Comparison of ENCODE assay signal across 13 cellular contexts in genomic region chr21:26587621-26588260, GRCh38. TPM values are rescaled to one million over a fixed set of nuclear protein-coding genes. Genes with fewer than 3 reads are reported as not detected.
DNase-seq lines count a peak whose midpoint lies in the region; TF ChIP-seq lines count a peak whose summit lies in the region.
"Had no signal": no experiment of that assay in that cellular context is flagged by ENCODE, and none has a peak within 500 bp of the region (broad histone marks: within the 10 kb centered on the region; RNA-seq: fewer than 3 reads in every experiment).

No MANE protein-coding gene starts in this region.

- H3K4me1 ChIP-seq in SK-N-SH (ENCODE audit: control insufficient read depth in 1 of 2, insufficient read depth in 2 of 2, low read depth in 1 of 2, low read length in 1 of 2): peaks cover 0 to 7% of the 10 kb centered on the region in 2 experiments; a peak in 2 of 4 replicates

- TF ChIP-seq CTCF in SK-N-SH (IDR thresholded peaks at IDR 0.05): no peak
- no peak for TF ChIP-seq CTCF in fibroblast of villous mesenchyme (IDR thresholded peaks at IDR 0.05; ENCODE audit: insufficient read depth, low read depth, low read length)
- TF ChIP-seq CTCF in retinal pigment epithelial cell (conservative IDR thresholded peaks at IDR 0.05; ENCODE audit: low read depth, low read length): no peak

- peak overlapping the region in 1 of 2 experiments; percentile 89; a peak in 2 of 4 replicates for H3K27ac ChIP-seq in SK-N-SH (ENCODE audit: low read depth in 2 of 2, low read length in 1 of 2)

- H3K9me2 ChIP-seq in SK-N-SH: no peaks in the 10 kb centered on the region

- H4K20me1 ChIP-seq in SK-N-SH (ENCODE audit: insufficient read depth): no peaks in the 10 kb centered on the region

- H3K79me2 ChIP-seq in SK-N-SH (ENCODE audit: insufficient read depth): no peaks in the 10 kb centered on the region

- 0 out of 2 replicates have a peak, but pooled peaks have one; percentile 14 for TF ChIP-seq RAD21 in SK-N-SH (IDR thresholded peaks at IDR 0.05; ENCODE audit: low read length)

- 4% methylated on average over 11 of the region's 11 CpGs for WGBS in SK-N-SH (ENCODE audit: low lambda C conversion rate)

- H3K4me2 ChIP-seq in SK-N-SH: peak overlapping the region; percentile 39; the same call in 1 of the 2 replicates

- no peaks in the 10 kb centered on the region for H3F3A ChIP-seq in SK-N-SH (replicated peaks; ENCODE audit: insufficient read depth)

- H3K4me3 ChIP-seq in SK-N-SH (ENCODE audit: low read depth in 2 of 2, low read length in 1 of 2) (peak overlapping the region; percentile 2 to 24; a peak in 3 of 4 replicates), fibroblast of villous mesenchyme (ENCODE audit: low read depth, low read length) (peak overlapping the region; percentile 32), retinal pigment epithelial cell (ENCODE audit: low read length) (no peak overlapping the region)

- no peak overlapping the region for H2AFZ ChIP-seq in SK-N-SH (ENCODE audit: low read depth)

- POLR2A ChIA-PET in SK-N-SH (lab: Yijun Ruan, JAX): interaction anchor here (1.6 kb wide), 1 partner anchor 33 kb away, joined by 5 read pairs; no protein-coding TSS in a partner anchor

- H3K9ac ChIP-seq in SK-N-SH: no peak overlapping the region

- H3K36me3 ChIP-seq in SK-N-SH (replicated peaks in 1 of 2; ENCODE audit: control insufficient read depth in 1 of 2, insufficient read depth in 2 of 2, low read length in 1 of 2): no peaks in the 10 kb centered on the region

- TF ChIP-seq EP300 in SK-N-SH (IDR thresholded peaks at IDR 0.05; ENCODE audit: borderline replicate concordance in 1 of 2, low read depth in 1 of 2, low read length in 1 of 2): peak; percentile 60 to 91; a peak in 3 of 4 replicates

- CTCF ChIA-PET in SK-N-SH (lab: Yijun Ruan, JAX): interaction anchor here (1.3 to 1.4 kb wide), 2 partner anchors 417 to 420 kb away, joined by 3 read pairs; partner anchors contain the start of gene APP

- H3K27me3 ChIP-seq in SK-N-SH (ENCODE audit: insufficient read depth): no peaks in the 10 kb centered on the region

- H3K9me3 ChIP-seq in SK-N-SH: no peaks in the 10 kb centered on the region

- DNase-seq in GM04504 (ENCODE audit: low read depth) (peak; percentile 29), SK-N-SH (peak; percentile 47), fibroblast of villous mesenchyme (ENCODE audit: low read depth) (peak; percentile 67), retinal pigment epithelial cell (ENCODE audit: low read depth) (peak; percentile 18), NCI-H1105 (lab: John Stamatoyannopoulos, UW) (no peak), NCI-H146 (lab: John Stamatoyannopoulos, UW) (no peak), anterior cingulate cortex (lab: John Stamatoyannopoulos, UW) (no peak), putamen (ENCODE audit: low spot score) (no peak)
- DNase-seq: activated CD4-positive, alpha-beta T cell treated with anti-CD3 and anti-CD28 coated beads, Interleukin-2, amount 50 U/mL, for 1 hour; DMS79; H7; NCI-H1694 treated with DMSO at 0.1 percent for 48 hours; stimulated activated naive CD4-positive, alpha-beta T cell had no signal

TF ChIP-seq in SK-N-SH, 30 proteins besides CTCF, POLR2A, EP300 and RAD21 (continues in another document):
- 0 out of 2 replicates have a peak, but pooled peaks have one; percentile 2 for TF ChIP-seq SMC3 (IDR thresholded peaks at IDR 0.05; ENCODE audit: low read depth, low read length)
- peak; percentile 52 for TF ChIP-seq CHD2 (IDR thresholded peaks at IDR 0.05; ENCODE audit: low read length, partially characterized antibody)
- TF ChIP-seq RCOR1 (IDR thresholded peaks at IDR 0.05; ENCODE audit: low read length): 0 out of 2 replicates have a peak, but pooled peaks have one; percentile 61
- TF ChIP-seq SIN3A (IDR thresholded peaks at IDR 0.05; ENCODE audit: borderline replicate concordance, low read depth, low read length): no peak
- TF ChIP-seq, protein P1, sequence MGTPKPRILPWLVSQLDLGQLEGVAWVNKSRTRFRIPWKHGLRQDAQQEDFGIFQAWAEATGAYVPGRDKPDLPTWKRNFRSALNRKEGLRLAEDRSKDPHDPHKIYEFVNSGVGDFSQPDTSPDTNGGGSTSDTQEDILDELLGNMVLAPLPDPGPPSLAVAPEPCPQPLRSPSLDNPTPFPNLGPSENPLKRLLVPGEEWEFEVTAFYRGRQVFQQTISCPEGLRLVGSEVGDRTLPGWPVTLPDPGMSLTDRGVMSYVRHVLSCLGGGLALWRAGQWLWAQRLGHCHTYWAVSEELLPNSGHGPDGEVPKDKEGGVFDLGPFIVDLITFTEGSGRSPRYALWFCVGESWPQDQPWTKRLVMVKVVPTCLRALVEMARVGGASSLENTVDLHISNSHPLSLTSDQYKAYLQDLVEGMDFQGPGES (IDR thresholded peaks at IDR 0.05; ENCODE audit: low read depth, low read length): no peak
- TF ChIP-seq REST (IDR thresholded peaks at IDR 0.05; ENCODE audit: low read depth, low read length): no peak
- TF ChIP-seq GABPA (IDR thresholded peaks at IDR 0.05; ENCODE audit: low read depth): no peak
- TF ChIP-seq FOSL2 (IDR thresholded peaks at IDR 0.05; ENCODE audit: borderline replicate concordance, low read depth): peak; percentile 67
- no peak for TF ChIP-seq EZH2phosphoT487 (IDR thresholded peaks at IDR 0.05; ENCODE audit: borderline replicate concordance, low read depth)
- no peak; the same call in 1 of the 2 replicates for TF ChIP-seq MXI1 (IDR thresholded peaks at IDR 0.05; ENCODE audit: low read depth, low read length)
- no peak; the same call in 1 of the 2 replicates for TF ChIP-seq RFX5 (IDR thresholded peaks at IDR 0.05; ENCODE audit: low read length)
- TF ChIP-seq NFIC (IDR thresholded peaks at IDR 0.05; ENCODE audit: borderline replicate concordance): peak; percentile 41; the same call in 1 of the 2 replicates
- peak; percentile 75 for TF ChIP-seq POLR2AphosphoS5 (IDR thresholded peaks at IDR 0.05; ENCODE audit: low read depth, low read length)
- no peak for TF ChIP-seq ELF1 (IDR thresholded peaks at IDR 0.05)
- peak; percentile 87 for TF ChIP-seq JUND (IDR thresholded peaks at IDR 0.05)
- no peak for TF ChIP-seq YY1 (IDR thresholded peaks at IDR 0.05; ENCODE audit: low read depth)
- TF ChIP-seq USF2 (IDR thresholded peaks at IDR 0.05; ENCODE audit: borderline replicate concordance, low read depth, low read length): no peak
- TF ChIP-seq TEAD4 (IDR thresholded peaks at IDR 0.05; ENCODE audit: borderline replicate concordance, insufficient read depth): peak; percentile 73; the same call in 1 of the 2 replicates
- peak; percentile 48; the same call in 1 of the 2 replicates for TF ChIP-seq RXRA (IDR thresholded peaks at IDR 0.05; ENCODE audit: borderline replicate concordance, low read depth)
- TF ChIP-seq PBX3 (IDR thresholded peaks at IDR 0.05): peak; percentile 92

RNA-seq across cellular contexts. Expression of gene CYYR1, which starts 14.7 kb away (rescaled TPM):
- not detected in 2 replicates for polyA plus RNA-seq in SK-N-SH (2012; rRNA removed)
- not detected in 2 replicates for polyA plus RNA-seq in SK-N-SH (2012; cell fraction: cytosol; rRNA removed)
- not detected in 2 replicates for polyA plus RNA-seq in SK-N-SH (2012; cell fraction: nucleus; rRNA removed)
- not detected in 2 replicates for total RNA-seq in fibroblast of villous mesenchyme

Comparison
In these comparisons a context has a peak if more than half of its experiments do, and no peak if none do; other contexts are left out.
1. DNase-seq: peak in GM04504 (single experiment), SK-N-SH (single experiment), fibroblast of villous mesenchyme (single experiment) and retinal pigment epithelial cell (single experiment); none in NCI-H1105 (single experiment), NCI-H146 (single experiment), anterior cingulate cortex (0 of 58) and putamen (single experiment).